ENCODE assay signal across 24 cellular contexts in the genomic region with DNA sequence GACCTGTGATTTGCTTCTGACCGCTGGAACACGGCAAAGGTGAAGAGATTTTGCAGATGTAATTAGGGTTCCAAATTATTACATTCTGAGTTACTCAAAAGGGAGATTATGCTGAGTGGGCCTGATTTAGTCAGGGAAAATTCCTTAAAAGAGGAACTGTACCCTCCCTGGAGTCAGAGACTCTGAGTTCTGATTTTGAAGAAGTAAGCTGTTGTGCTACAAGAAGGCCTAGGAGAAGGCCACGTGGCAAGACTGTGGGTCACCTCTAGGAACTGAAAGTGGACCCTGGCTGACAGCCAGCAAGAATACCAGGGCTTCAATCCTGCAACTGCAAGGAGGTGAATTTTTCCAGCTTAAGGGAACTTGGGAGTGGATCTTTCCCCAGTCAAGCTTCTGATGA. TPM values are rescaled to one million over a fixed set of nuclear protein-coding genes. Genes with fewer than 3 reads are reported as not detected.
DNase-seq lines count a peak whose midpoint lies in the region; ATAC-seq, FAIRE-seq and TF ChIP-seq lines count a peak whose summit lies in the region.
"Had no signal": no experiment of that assay in that cellular context is flagged by ENCODE, and none has a peak within 500 bp of the region (broad histone marks: within the 10 kb centered on the region; RNA-seq: fewer than 3 reads in every experiment).

No MANE protein-coding gene starts in this region.

- H2AFZ ChIP-seq in IMR-90 (replicated peaks; ENCODE audit: low read length, poor library complexity): no peak overlapping the region
- no peak overlapping the region for H2AFZ ChIP-seq in astrocyte (ENCODE audit: low read depth, low read length)
- H2AFZ ChIP-seq in neural progenitor cell (replicated peaks): no peak overlapping the region

- H4K91ac ChIP-seq in IMR-90 (ENCODE audit: insufficient read depth, low read depth, low read length): no peak overlapping the region

- H3K9me3 Mint-ChIP-seq in astrocyte (ENCODE audit: unreplicated experiment) (peaks cover 3% of the 10 kb centered on the region), neural progenitor cell (no peaks in the 10 kb centered on the region), chondrocyte (ENCODE audit: low read depth) (no peaks in the 10 kb centered on the region)
- H3K9me3 Mint-ChIP-seq: activated T-helper 1 cell treated with anti-CD3 and anti-CD28 coated beads, Interleukin-12 subunit alpha, Interleukin-12 subunit beta, Interleukin-2, Interleukin-4 antibody, amounts not matched to agents 30 ng/mL and 10 ng/mL and 1 ng/mL, durations not matched to agents 14 hours and 24 hours and 36 hours had no signal

- no peak overlapping the region for H3K4me2 ChIP-seq in IMR-90 (ENCODE audit: low read depth, low read length)
- H3K4me2 ChIP-seq in astrocyte (ENCODE audit: low read length): no peak overlapping the region
- no peak overlapping the region for H3K4me2 ChIP-seq in neural progenitor cell

- POLR2A ChIA-PET in IMR-90 (lab: Charles Lee; ENCODE audit: unreplicated experiment): no interaction called here

- no peak overlapping the region for H2BK15ac ChIP-seq in IMR-90 (ENCODE audit: low read depth, low read length)

- no peak overlapping the region for H3K27ac ChIP-seq in IMR-90 (ENCODE audit: insufficient read depth, low read length)
- no peak overlapping the region for H3K27ac ChIP-seq in astrocyte (ENCODE audit: low read depth, low read length)
- H3K27ac ChIP-seq in substantia nigra (ENCODE audit: low read depth, low read length, poor library complexity, severe bottlenecking): no peak overlapping the region
- no peak overlapping the region for H3K27ac ChIP-seq in neural progenitor cell
- no peak overlapping the region for H3K27ac ChIP-seq in breast epithelium
- H3K27ac ChIP-seq: body of pancreas, colonic mucosa, SJCRH30, thyroid gland had no signal

- H2AK9ac ChIP-seq in IMR-90 (replicated peaks; ENCODE audit: low read depth, low read length, poor library complexity): no peak overlapping the region

- TF ChIP-seq RAD21 in IMR-90 (IDR thresholded peaks at IDR 0.05; ENCODE audit: low read length): no peak

- peaks cover 17% of the 10 kb centered on the region for H3K9me1 ChIP-seq in IMR-90 (ENCODE audit: insufficient read depth, low read length)

- peak overlapping the region; percentile 29; the same call in 1 of the 2 replicates for H4K5ac ChIP-seq in IMR-90 (ENCODE audit: low read depth, low read length)

- H3K4me1 Mint-ChIP-seq in astrocyte (ENCODE audit: low read depth, unreplicated experiment) (peaks cover 3% of the 10 kb centered on the region), neural progenitor cell (peaks cover 4% of the 10 kb centered on the region), chondrocyte (ENCODE audit: low read depth) (peaks cover 36% of the 10 kb centered on the region)

- H3K9ac ChIP-seq in IMR-90 (ENCODE audit: low read depth, low read length) (no peak overlapping the region), astrocyte (ENCODE audit: low read length) (no peak overlapping the region), neural progenitor cell (no peak overlapping the region)

- no peak for TF ChIP-seq POLR2A in IMR-90 (IDR thresholded peaks at IDR 0.05; ENCODE audit: low read depth, low read length)
- no peak for TF ChIP-seq POLR2A in breast epithelium (IDR thresholded peaks at IDR 0.05)

- no peak overlapping the region for H2BK120ac ChIP-seq in IMR-90 (ENCODE audit: low read depth, low read length)

- no peak overlapping the region for H3K27ac Mint-ChIP-seq in astrocyte (ENCODE audit: unreplicated experiment)
- H3K27ac Mint-ChIP-seq in neural progenitor cell: no peak overlapping the region
- no peak overlapping the region for H3K27ac Mint-ChIP-seq in chondrocyte (ENCODE audit: unreplicated experiment)
- H3K27ac Mint-ChIP-seq: activated naive CD8-positive, alpha-beta T cell; activated T-helper 1 cell treated with anti-CD3 and anti-CD28 coated beads, Interleukin-12 subunit alpha, Interleukin-12 subunit beta, Interleukin-2, Interleukin-4 antibody, amounts not matched to agents 30 ng/mL and 10 ng/mL and 1 ng/mL, durations not matched to agents 14 hours and 24 hours and 36 hours; T-helper 17 cell had no signal

- H3K23ac ChIP-seq in IMR-90 (ENCODE audit: low read depth, low read length): no peak overlapping the region

- peaks cover 3% of the 10 kb centered on the region; the same call in 1 of the 2 replicates for H3K9me3 ChIP-seq in IMR-90 (ENCODE audit: control insufficient read depth, insufficient read depth, low read length)
- no peaks in the 10 kb centered on the region for H3K9me3 ChIP-seq in astrocyte (ENCODE audit: insufficient read depth, low read depth, low read length)
- H3K9me3 ChIP-seq in neural progenitor cell (ENCODE audit: low read depth): no peaks in the 10 kb centered on the region
- no peaks in the 10 kb centered on the region for H3K9me3 ChIP-seq in breast epithelium
- H3K9me3 ChIP-seq: body of pancreas, colonic mucosa, SJCRH30, thyroid gland had no signal

- DNase-seq in IMR-90 (no peak), astrocyte (ENCODE audit: low read depth) (no peak), medulla oblongata (ENCODE audit: extremely low spot score) (peak; percentile 86), substantia nigra (lab: John Stamatoyannopoulos, UW) (peak in 28 of 49 donors; percentile 9 to 62 (median 30)), neural progenitor cell (ENCODE audit: low spot score) (no peak), breast epithelium (ENCODE audit: low spot score in 2 of 2) (no peak), chondrocyte (ENCODE audit: low spot score) (no peak), activated T-cell treated with anti-CD3 and anti-CD28 coated beads for 4 hours (no peak)
- DNase-seq: colonic mucosa; KG1; NCI-H1048; NCI-H2029 treated with DMSO at 0.1 percent for 48 hours; NCI-H524; SJCRH30; stimulated activated CD4-positive, alpha-beta T cell treated with anti-CD3 and anti-CD28 coated beads, Interleukin-15, amount 100 ng/mL, for 24 hours; T-helper 17 cell; thyroid gland had no signal

- H3K14ac ChIP-seq in IMR-90 (replicated peaks; ENCODE audit: low read depth, low read length): no peak overlapping the region

- H3K27me3 ChIP-seq in IMR-90 (ENCODE audit: control insufficient read depth, insufficient read depth, low read length) (no peaks in the 10 kb centered on the region), astrocyte (ENCODE audit: insufficient read depth, low read length) (no peaks in the 10 kb centered on the region), neural progenitor cell (peaks cover 13% of the 10 kb centered on the region), breast epithelium (no peaks in the 10 kb centered on the region)
- H3K27me3 ChIP-seq: body of pancreas, SJCRH30, thyroid gland had no signal

- H3K36me3 ChIP-seq in IMR-90 (ENCODE audit: control insufficient read depth, insufficient read depth, low read length) (no peaks in the 10 kb centered on the region), astrocyte (ENCODE audit: insufficient read depth, low read length) (no peaks in the 10 kb centered on the region), neural progenitor cell (no peaks in the 10 kb centered on the region), breast epithelium (no peaks in the 10 kb centered on the region)
- H3K36me3 ChIP-seq: colonic mucosa, heart left ventricle, SJCRH30, thyroid gland had no signal

- no peaks in the 10 kb centered on the region for H3F3A ChIP-seq in neural progenitor cell (ENCODE audit: low read depth)

- H3K79me1 ChIP-seq in IMR-90 (ENCODE audit: low read depth in 1 of 2, low read length in 2 of 2): no peaks in the 10 kb centered on the region

- H3K4ac ChIP-seq in IMR-90 (ENCODE audit: low read depth, low read length): no peak overlapping the region

- no peak overlapping the region; a peak in 1 of 4 replicates for H4K8ac ChIP-seq in IMR-90 (ENCODE audit: low read depth in 2 of 2, low read length in 2 of 2)

- in situ Hi-C loops in IMR-90 (cut with MboI; ENCODE audit: low sequenced_read_pairs): no loop called here

- no peak overlapping the region for H3K56ac ChIP-seq in IMR-90 (ENCODE audit: extremely low read depth, insufficient read depth, low read length)

- BruUV-seq in IMR-90 (replicated peaks; lab: Mats Ljungman, UMichigan): no TSS peak

- H3K79me2 ChIP-seq in astrocyte (ENCODE audit: insufficient read depth, low read length): no peaks in the 10 kb centered on the region
- H3K79me2 ChIP-seq in neural progenitor cell (ENCODE audit: low read depth): no peaks in the 10 kb centered on the region

- no peak overlapping the region for H3K4me3 Mint-ChIP-seq in astrocyte (ENCODE audit: unreplicated experiment)
- no peak overlapping the region for H3K4me3 Mint-ChIP-seq in neural progenitor cell
- no peak overlapping the region for H3K4me3 Mint-ChIP-seq in chondrocyte (ENCODE audit: unreplicated experiment)
- H3K4me3 Mint-ChIP-seq: activated naive CD8-positive, alpha-beta T cell; activated T-helper 1 cell treated with anti-CD3 and anti-CD28 coated beads, Interleukin-12 subunit alpha, Interleukin-12 subunit beta, Interleukin-2, Interleukin-4 antibody, amounts not matched to agents 30 ng/mL and 10 ng/mL and 1 ng/mL, durations not matched to agents 14 hours and 24 hours and 36 hours; T-helper 17 cell had no signal

- CTCF ChIA-PET in IMR-90 (lab: Yijun Ruan, JAX): interaction anchor here (2.4 kb wide), 1 partner anchor 16 kb away, joined by 9 read pairs; no protein-coding TSS in a partner anchor

- no peaks in the 10 kb centered on the region for H3K36me3 Mint-ChIP-seq in astrocyte (ENCODE audit: low read depth, unreplicated experiment)
- no peaks in the 10 kb centered on the region for H3K36me3 Mint-ChIP-seq in neural progenitor cell
- no peaks in the 10 kb centered on the region for H3K36me3 Mint-ChIP-seq in chondrocyte (ENCODE audit: low read depth)
- H3K36me3 Mint-ChIP-seq: activated naive CD8-positive, alpha-beta T cell had no signal

- no peak for ATAC-seq in IMR-90 (ENCODE audit: low read depth)
- ATAC-seq: body of pancreas, T-helper 17 cell had no signal

- peaks cover 21% of the 10 kb centered on the region for H3K27me3 Mint-ChIP-seq in astrocyte (ENCODE audit: low read depth, unreplicated experiment)
- no peaks in the 10 kb centered on the region for H3K27me3 Mint-ChIP-seq in neural progenitor cell (ENCODE audit: insufficient read depth, low read depth)
- H3K27me3 Mint-ChIP-seq in chondrocyte (ENCODE audit: low read depth): no peaks in the 10 kb centered on the region

- H2BK5ac ChIP-seq in IMR-90 (ENCODE audit: low read depth, low read length, poor library complexity, severe bottlenecking): no peak overlapping the region

- intact Hi-C loops in IMR-90 (cut with micrococcal nuclease) (no loop called here), breast epithelium (cut with DNase I; ENCODE audit: low total_unique reads) (no loop called here)

- peak overlapping the region; percentile 3; the same call in 1 of the 2 replicates for H2AK5ac ChIP-seq in IMR-90 (ENCODE audit: low read depth, low read length)

- FAIRE-seq in astrocyte (lab: Jason Lieb, UNC): peak; percentile 41
- FAIRE-seq: endometrium, islet of Langerhans had no signal

- no peak overlapping the region for H3K18ac ChIP-seq in IMR-90 (ENCODE audit: low read depth, low read length)

- H2BK20ac ChIP-seq in IMR-90 (ENCODE audit: low read depth, low read length): no peak overlapping the region; the same call in 1 of the 2 replicates

- peaks cover 27% of the 10 kb centered on the region for H3K4me1 ChIP-seq in IMR-90 (ENCODE audit: control insufficient read depth, insufficient read depth, low read length)
- H3K4me1 ChIP-seq in astrocyte (ENCODE audit: insufficient read depth, low read length): peaks cover 32% of the 10 kb centered on the region
- H3K4me1 ChIP-seq in neural progenitor cell: peaks cover 2% of the 10 kb centered on the region
- H3K4me1 ChIP-seq in breast epithelium: peaks cover 0 to 13% of the 10 kb centered on the region in 2 donors

- TF ChIP-seq CTCF in IMR-90 (conservative IDR thresholded peaks at IDR 0.05; ENCODE audit: low read depth, low read length) (no peak), astrocyte (IDR thresholded peaks at IDR 0.05; ENCODE audit: insufficient read depth, low read depth, low read length) (no peak), neural progenitor cell (IDR thresholded peaks at IDR 0.05) (no peak), breast epithelium (IDR thresholded peaks at IDR 0.05) (no peak), chondrocyte (IDR thresholded peaks at IDR 0.05) (no peak)

- no peak overlapping the region for H3K4me3 ChIP-seq in IMR-90 (ENCODE audit: insufficient read depth, low read depth, low read length)
- no peak overlapping the region for H3K4me3 ChIP-seq in astrocyte (ENCODE audit: insufficient read depth, low read depth, low read length)
- no peak overlapping the region for H3K4me3 ChIP-seq in neural progenitor cell
- H3K4me3 ChIP-seq in breast epithelium: no peak overlapping the region
- H3K4me3 ChIP-seq: body of pancreas, colonic mucosa, heart left ventricle, SJCRH30, thyroid gland had no signal

- WGBS in IMR-90 (ENCODE audit: extremely low coverage in 2 of 2, insufficient read length in 1 of 2), 2 experiments: 100% methylated on average over 1 of the region's 3 CpGs; no CpG with 5 or more reads in 1 of the 2 experiments

- dilution Hi-C loops in IMR-90 (cut with HindIII; ENCODE audit: low sequenced_read_pairs, unreplicated experiment): no loop called here

- H4K20me1 ChIP-seq in IMR-90 (ENCODE audit: insufficient read depth, low read length) (no peaks in the 10 kb centered on the region), astrocyte (ENCODE audit: insufficient read depth, low read length) (no peaks in the 10 kb centered on the region), neural progenitor cell (ENCODE audit: low read depth) (no peaks in the 10 kb centered on the region)

RNA-seq across cellular contexts. Expression of gene CHRDL2, which starts 45.3 kb away (rescaled TPM):
- total RNA-seq in IMR-90 (2012; rRNA removed) (not detected in 2 replicates), astrocyte (not detected in 2 replicates), neural progenitor cell (ENCODE audit: low replicate concordance) (0.06 TPM in 1 of 2 replicates, not detected in the other), breast epithelium (1 to 10 TPM in 1 of 3 donors, not detected in 2; 4.2 TPM), chondrocyte (not detected in 3 replicates)
- polyA plus RNA-seq in IMR-90 (2012; rRNA removed): 0.37 and 0.80 TPM in 2 replicates
- polyA plus RNA-seq in IMR-90 (2012; cell fraction: cytosol; rRNA removed): 0.95 and 2.3 TPM in 2 replicates
- 0.64 and 0.66 TPM in 2 replicates for polyA plus RNA-seq in IMR-90 (2012; cell fraction: nucleus; rRNA removed; ENCODE audit: low replicate concordance)
- total RNA-seq: activated T-helper 1 cell treated with anti-CD3 and anti-CD28 coated beads, Interleukin-12 subunit alpha, Interleukin-12 subunit beta, Interleukin-2, Interleukin-4 antibody, amounts not matched to agents 30 ng/mL and 10 ng/mL and 1 ng/mL, durations not matched to agents 14 hours and 24 hours and 36 hours; body of pancreas; renal cortical epithelial cell; SJCRH30; T-helper 17 cell; thyroid gland had no signal

Comparison
In these comparisons a context has a peak if more than half of its experiments do, and no peak if none do; other contexts are left out.
1. DNase-seq: peak in medulla oblongata (single experiment) and substantia nigra (28 of 49); none in IMR-90 (single experiment), astrocyte (single experiment), neural progenitor cell (single experiment), breast epithelium (0 of 2), chondrocyte (single experiment) and activated T-cell treated with anti-CD3 and anti-CD28 coated beads for 4 hours (single experiment).